Comparison of ENCODE assay signal across 1 cellular context in the genomic region with DNA sequence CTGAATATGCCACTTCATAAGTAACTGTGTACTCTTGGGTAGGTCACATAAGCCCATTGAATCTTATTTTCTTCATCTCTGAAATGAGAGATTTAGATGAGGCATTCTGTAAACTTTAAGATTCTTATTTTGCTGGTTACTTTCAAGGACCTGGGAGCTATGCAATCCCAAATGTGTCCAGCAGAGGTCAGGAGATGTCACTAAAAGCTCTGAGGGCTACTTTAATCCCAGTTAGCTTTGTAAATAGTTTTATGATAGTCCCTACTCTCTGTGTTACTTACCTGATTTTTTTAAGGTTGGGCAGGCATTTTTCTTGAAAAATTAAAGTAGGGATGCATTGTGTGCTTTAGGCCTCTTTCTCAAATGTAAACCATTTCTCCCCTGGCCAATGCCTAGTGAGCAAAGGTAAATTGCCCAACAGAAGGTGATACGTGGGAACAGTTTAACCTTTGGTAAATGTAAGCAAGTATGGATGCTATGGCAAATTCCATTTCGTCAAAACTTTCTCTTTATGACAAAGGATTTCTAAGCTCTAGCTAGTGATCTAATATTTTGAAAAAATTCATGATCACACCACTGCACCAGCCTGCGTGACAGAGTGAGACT.
TF ChIP-seq lines count a peak whose summit lies in the region.

No MANE protein-coding gene starts in this region.

TF ChIP-seq in K562, 482 proteins besides CTCF, POLR2A, EP300 and RAD21 (continued from another document):
- TF ChIP-seq, protein P1, sequence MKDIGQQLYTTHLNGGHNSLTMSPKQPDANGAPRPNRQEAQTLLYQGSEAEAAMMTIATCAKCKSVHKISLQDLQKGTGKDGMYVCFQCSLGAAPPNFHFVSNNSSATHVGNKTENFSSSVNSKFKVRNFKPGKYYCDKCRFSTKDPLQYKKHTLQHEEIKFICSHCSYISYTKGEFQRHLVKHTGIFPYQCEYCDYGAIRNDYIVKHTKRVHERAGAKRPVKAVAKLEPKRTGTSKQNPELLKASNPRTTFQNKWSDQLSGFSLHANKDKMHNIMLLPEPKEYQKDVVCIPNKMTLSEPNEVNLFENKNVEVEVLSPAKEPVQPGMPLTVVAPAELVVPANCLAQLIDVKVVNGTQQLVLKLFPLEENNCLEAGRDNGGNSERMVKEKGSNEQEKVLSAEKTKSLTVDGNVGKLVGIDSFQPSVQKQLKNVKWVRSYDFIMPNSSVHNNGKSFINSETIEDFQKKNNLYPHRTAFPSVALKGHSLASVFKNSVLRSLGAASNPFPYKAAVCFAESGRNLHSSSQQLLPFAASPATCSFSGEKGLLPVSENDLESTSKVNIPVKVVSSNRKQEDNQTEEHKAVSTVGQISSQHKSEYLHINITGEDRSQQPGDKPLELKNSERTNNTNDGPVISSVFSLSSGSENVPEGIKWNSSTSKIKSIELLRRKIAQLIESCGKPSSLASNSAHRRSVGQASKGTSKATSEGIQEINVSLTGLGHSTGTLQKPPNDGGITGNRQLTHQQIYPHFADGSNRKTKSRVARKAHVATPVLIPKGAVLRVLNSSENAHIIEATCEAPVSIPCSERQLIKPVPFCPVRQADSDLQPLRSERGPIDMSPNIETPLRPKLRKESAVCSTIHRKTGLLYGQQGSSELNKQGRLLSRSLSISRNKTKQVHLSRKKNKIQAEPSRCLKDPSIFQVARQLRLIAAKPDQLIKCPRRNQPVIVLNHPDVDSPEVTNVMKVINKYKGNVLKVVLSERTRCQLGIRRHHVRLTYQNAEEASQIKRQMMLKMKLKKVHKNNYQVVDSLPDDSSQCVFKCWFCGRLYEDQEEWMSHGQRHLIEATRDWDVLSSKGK (CRISPR knock-in tag; IDR thresholded peaks at IDR 0.05) = no peak
- TF ChIP-seq, protein P2, sequence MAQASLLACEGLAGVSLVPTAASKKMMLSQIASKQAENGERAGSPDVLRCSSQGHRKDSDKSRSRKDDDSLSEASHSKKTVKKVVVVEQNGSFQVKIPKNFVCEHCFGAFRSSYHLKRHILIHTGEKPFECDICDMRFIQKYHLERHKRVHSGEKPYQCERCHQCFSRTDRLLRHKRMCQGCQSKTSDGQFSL (CRISPR knock-in tag; IDR thresholded peaks at IDR 0.05) = no peak
- TF ChIP-seq, protein P2 (tag; IDR thresholded peaks at IDR 0.05) = no peak
- no peak for TF ChIP-seq ZNF224 (CRISPR knock-in tag; IDR thresholded peaks at IDR 0.05)
- no peak for TF ChIP-seq GABPB2 (CRISPR knock-in tag; conservative IDR thresholded peaks at IDR 0.05)
- no peak for TF ChIP-seq NCOA4 (IDR thresholded peaks at IDR 0.05; ENCODE audit: partially characterized antibody)
- TF ChIP-seq MECOM (CRISPR knock-in tag; IDR thresholded peaks at IDR 0.05) = no peak
